1 cellular context compared by ENCODE assay signal in the genomic region with DNA sequence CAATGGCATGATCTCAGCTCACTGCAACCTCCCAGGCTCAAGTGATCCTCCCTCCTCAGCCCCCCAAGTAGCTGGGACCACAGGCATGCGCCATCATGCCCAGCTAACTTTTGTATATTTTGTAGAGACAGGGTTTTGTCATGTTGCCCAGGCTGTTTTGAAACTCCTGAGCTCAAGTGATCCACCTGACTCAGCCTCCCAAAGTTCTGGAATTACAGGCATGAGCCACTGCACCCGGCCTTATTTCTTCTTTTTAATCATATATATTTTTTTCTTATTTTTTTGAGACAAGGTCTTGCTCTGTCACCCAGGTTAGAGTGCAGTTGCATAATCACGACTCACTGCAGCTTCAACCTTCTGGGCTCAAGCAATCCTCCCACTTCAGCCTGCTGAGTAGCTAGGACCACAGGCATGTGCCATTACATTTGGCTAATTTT.
TF ChIP-seq lines count a peak whose summit lies in the region.

No MANE protein-coding gene starts in this region.

TF ChIP-seq in GM23338, 12 proteins besides CTCF, POLR2A, EP300 and RAD21 (continued from another document):
- TF ChIP-seq REST (IDR thresholded peaks at IDR 0.05; ENCODE audit: unreplicated experiment) (no peak), POLR2AphosphoS5 (IDR thresholded peaks at IDR 0.05; ENCODE audit: low read depth) (no peak), EZH2phosphoT487 (IDR thresholded peaks at IDR 0.05; ENCODE audit: unreplicated experiment) (no peak)
